ENCODE assay signal across 20 cellular contexts in genomic region chr17:50072130-50072529, GRCh38. TPM values are rescaled to one million over a fixed set of nuclear protein-coding genes. Genes with fewer than 3 reads are reported as not detected.
DNase-seq lines count a peak whose midpoint lies in the region; ATAC-seq and TF ChIP-seq lines count a peak whose summit lies in the region.
"Had no signal": no experiment of that assay in that cellular context is flagged by ENCODE, and none has a peak within 500 bp of the region (broad histone marks: within the 10 kb centered on the region; RNA-seq: fewer than 3 reads in every experiment).

No MANE protein-coding gene starts in this region.

- no peak overlapping the region for H2AFZ ChIP-seq in OCI-LY7 (ENCODE audit: low read length)

- H3K36me3 Mint-ChIP-seq in Calu3 (ENCODE audit: insufficient read depth, unreplicated experiment) (peaks cover 100% of the 10 kb centered on the region), chondrocyte (ENCODE audit: low read depth) (peaks cover 46% of the 10 kb centered on the region), T-cell (peaks cover 33% of the 10 kb centered on the region)

- no peaks in the 10 kb centered on the region for H4K20me1 ChIP-seq in OCI-LY7 (ENCODE audit: insufficient read depth, low read length)

- TF ChIP-seq CTCF in Calu3 (IDR thresholded peaks at IDR 0.05; ENCODE audit: unreplicated experiment): no peak
- TF ChIP-seq CTCF in OCI-LY7 (conservative IDR thresholded peaks at IDR 0.05; ENCODE audit: low read length): no peak
- no peak for TF ChIP-seq CTCF in chondrocyte (IDR thresholded peaks at IDR 0.05)

- ATAC-seq in HG03342 (IDR thresholded peaks at IDR 0.05; ENCODE audit: unreplicated experiment) (no peak), T-cell (replicated peaks in 1 of 4) (no peak)

- H3K27ac Mint-ChIP-seq in Calu3 (ENCODE audit: unreplicated experiment): peak overlapping the region; percentile 33
- peak overlapping the region; percentile 71 for H3K27ac Mint-ChIP-seq in chondrocyte (ENCODE audit: unreplicated experiment)
- no peak overlapping the region for H3K27ac Mint-ChIP-seq in T-cell
- H3K27ac Mint-ChIP-seq: H9 had no signal

- CTCF ChIA-PET in Calu3 (lab: Charles Lee) (no interaction called here), OCI-LY7 (lab: Charles Lee; ENCODE audit: unreplicated experiment) (interaction anchor here (1.7 kb wide), 1 partner anchor 22 kb away, joined by 8 read pairs; the partner anchor contains the start of gene PDK2), T-cell (lab: Charles Lee) (no interaction called here)

- H3K27me3 Mint-ChIP-seq in Calu3 (ENCODE audit: unreplicated experiment) (no peaks in the 10 kb centered on the region), chondrocyte (ENCODE audit: low read depth) (no peaks in the 10 kb centered on the region), T-cell (no peaks in the 10 kb centered on the region)

- no peaks in the 10 kb centered on the region for H3K9me3 ChIP-seq in OCI-LY7 (ENCODE audit: low read length)
- H3K9me3 ChIP-seq: SJCRH30 had no signal

- POLR2A ChIA-PET in OCI-LY7 (lab: Charles Lee) (no interaction called here), T-cell (lab: Charles Lee) (no interaction called here)

- intact Hi-C loops in Calu3 (cut with micrococcal nuclease; ENCODE audit: unreplicated experiment): no loop called here
- intact Hi-C loops in OCI-LY7 (cut with micrococcal nuclease; ENCODE audit: unreplicated experiment): no loop called here

- DNase-seq in Calu3: no peak
- peak; percentile 41 for DNase-seq in HCEC 1CT
- peak; percentile 81 for DNase-seq in OCI-LY7 (ENCODE audit: low spot score)
- DNase-seq in chondrocyte (ENCODE audit: low spot score): peak; percentile 41
- no peak for DNase-seq in SW480 (ENCODE audit: low spot score)
- DNase-seq in T-cell: no peak
- DNase-seq: ACHN, AML-193, DMS79 treated with DMSO at 0.1 percent for 48 hours, H9, NCI-H1048, NCI-H1436, NCI-H2029 treated with DMSO at 0.1 percent for 48 hours, NCI-H2171, NCI-H446, NCI-H69, SJCRH30, T-helper 2 cell had no signal

- H3K4me3 ChIP-seq in OCI-LY7 (ENCODE audit: low read depth, low read length, poor library complexity, severe bottlenecking): no peak overlapping the region
- H3K4me3 ChIP-seq: SJCRH30 had no signal

- H3K4me3 Mint-ChIP-seq in Calu3 (ENCODE audit: low read depth, unreplicated experiment) (no peak overlapping the region), chondrocyte (ENCODE audit: unreplicated experiment) (no peak overlapping the region), T-cell (no peak overlapping the region)
- H3K4me3 Mint-ChIP-seq: H9 had no signal

- H3K4me1 Mint-ChIP-seq in Calu3 (ENCODE audit: low read depth, unreplicated experiment) (peaks cover 33% of the 10 kb centered on the region), chondrocyte (ENCODE audit: low read depth) (no peaks in the 10 kb centered on the region), T-cell (no peaks in the 10 kb centered on the region)

- no peaks in the 10 kb centered on the region for H3K79me2 ChIP-seq in OCI-LY7 (ENCODE audit: insufficient read depth, low read depth, low read length)

- peak overlapping the region; percentile 46 for H3K27ac ChIP-seq in OCI-LY7 (ENCODE audit: low read depth, low read length, poor library complexity, severe bottlenecking)
- H3K27ac ChIP-seq: C4-2B, SJCRH30 had no signal

- H3K4me2 ChIP-seq in OCI-LY7 (ENCODE audit: low read length): peak overlapping the region; percentile 28

- no peaks in the 10 kb centered on the region for H3K9me2 ChIP-seq in OCI-LY7 (ENCODE audit: insufficient read depth, low read length)

- peaks cover 36% of the 10 kb centered on the region for H3K36me3 ChIP-seq in OCI-LY7 (ENCODE audit: insufficient read depth, low read length)
- H3K36me3 ChIP-seq: SJCRH30 had no signal

- H3K4me1 ChIP-seq in OCI-LY7 (ENCODE audit: insufficient read depth, low read length, poor library complexity, severe bottlenecking): peaks cover 17% of the 10 kb centered on the region

- BruUV-seq in Calu3 (replicated peaks; lab: Mats Ljungman, UMichigan) (no TSS peak), OCI-LY7 (replicated peaks; lab: Mats Ljungman, UMichigan) (no TSS peak)

- no peaks in the 10 kb centered on the region for H3K9me3 Mint-ChIP-seq in Calu3 (ENCODE audit: low read depth, unreplicated experiment)
- no peaks in the 10 kb centered on the region for H3K9me3 Mint-ChIP-seq in chondrocyte (ENCODE audit: low read depth)
- no peaks in the 10 kb centered on the region for H3K9me3 Mint-ChIP-seq in T-cell

RNA-seq across cellular contexts. Expression of gene ITGA3, which starts 16.2 kb away (rescaled TPM):
- total RNA-seq in Calu3 (2022) (539 and 709 TPM in 2 replicates), OCI-LY7 (2022) (15.2 and 15.6 TPM in 2 replicates), chondrocyte (85.8 to 236 TPM (median 216 TPM) in 3 replicates), T-cell (10 to 100 TPM in 3 of 5 donors, 1 to 10 TPM in 2; 8.5 to 20.0 (median 14.8) TPM)
- total RNA-seq in OCI-LY7 (2014; rRNA removed; shearing (Covaris generic)): 23.2 and 30.7 TPM in 2 replicates

RNA-seq across cellular contexts. Expression of gene PDK2, which starts 23.0 kb away (rescaled TPM):
- total RNA-seq in Calu3 (2022) (29.5 and 39.1 TPM in 2 replicates), OCI-LY7 (2022) (27.7 and 30.1 TPM in 2 replicates), chondrocyte (28.9 to 38.0 TPM (median 31.1 TPM) in 3 replicates), T-cell (10 to 100 TPM; 18.8 to 37.2 (median 30.0) TPM)
- total RNA-seq in OCI-LY7 (2014; rRNA removed; shearing (Covaris generic)): 10.4 and 21.8 TPM in 2 replicates

RNA-seq across cellular contexts. Expression of gene SAMD14, which starts 57.8 kb away (rescaled TPM):
- total RNA-seq in Calu3 (2022): not detected in 2 replicates
- not detected in 2 replicates for total RNA-seq in OCI-LY7 (2014; rRNA removed; shearing (Covaris generic))
- 0.13 and 0.59 TPM in 2 replicates for total RNA-seq in OCI-LY7 (2022)
- total RNA-seq in chondrocyte: 26.0 to 29.4 TPM (median 27.6 TPM) in 3 replicates
- total RNA-seq in T-cell: under 1 TPM; 0.23 to 0.70 (median 0.35) TPM

Comparison
In these comparisons a context has a peak if more than half of its experiments do, and no peak if none do; other contexts are left out.
1. DNase-seq: peak in HCEC 1CT (single experiment), OCI-LY7 (single experiment) and chondrocyte (single experiment); none in Calu3 (single experiment), SW480 (single experiment) and T-cell (0 of 34).
2. H3K27ac Mint-ChIP-seq: peak in Calu3 (single experiment) and chondrocyte (single experiment); none in T-cell (0 of 2).
3. RNA of gene SAMD14, which starts 57.8 kb away (total RNA-seq): 26.0 to 29.4 TPM in chondrocyte; 0.13 to 0.59 TPM in OCI-LY7, 0.23 to 0.70 TPM in T-cell and not detected in Calu3; every median in the first group is over 10 times any median in the second.